1 cellular context compared by ENCODE assay signal in the genomic region with DNA sequence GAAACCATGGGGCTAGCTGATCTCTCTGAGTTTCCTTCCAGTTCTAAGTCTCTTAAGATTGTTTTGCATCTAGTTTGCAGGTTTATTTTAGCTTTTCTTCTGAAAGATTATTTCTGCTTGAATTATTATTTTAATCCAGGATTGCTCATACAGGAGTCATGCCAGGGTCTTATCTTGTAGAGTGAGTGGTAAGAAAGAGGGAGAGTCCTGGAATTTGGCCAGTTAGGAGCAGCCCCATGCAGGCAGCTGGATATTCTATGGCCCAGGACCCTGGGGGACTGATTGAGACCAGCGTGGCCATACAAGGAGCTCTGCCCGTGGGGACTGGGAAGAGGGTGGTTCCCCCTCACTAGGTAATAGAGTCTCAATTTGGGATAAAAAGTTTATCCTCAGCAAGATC.
TF ChIP-seq lines count a peak whose summit lies in the region.

No MANE protein-coding gene starts in this region.

TF ChIP-seq in SK-N-SH treated with all-trans-retinoic acid at 6 μM for 48 hours, 23 proteins besides CTCF, POLR2A, EP300 and RAD21 (continued from another document):
- TF ChIP-seq, protein P1, sequence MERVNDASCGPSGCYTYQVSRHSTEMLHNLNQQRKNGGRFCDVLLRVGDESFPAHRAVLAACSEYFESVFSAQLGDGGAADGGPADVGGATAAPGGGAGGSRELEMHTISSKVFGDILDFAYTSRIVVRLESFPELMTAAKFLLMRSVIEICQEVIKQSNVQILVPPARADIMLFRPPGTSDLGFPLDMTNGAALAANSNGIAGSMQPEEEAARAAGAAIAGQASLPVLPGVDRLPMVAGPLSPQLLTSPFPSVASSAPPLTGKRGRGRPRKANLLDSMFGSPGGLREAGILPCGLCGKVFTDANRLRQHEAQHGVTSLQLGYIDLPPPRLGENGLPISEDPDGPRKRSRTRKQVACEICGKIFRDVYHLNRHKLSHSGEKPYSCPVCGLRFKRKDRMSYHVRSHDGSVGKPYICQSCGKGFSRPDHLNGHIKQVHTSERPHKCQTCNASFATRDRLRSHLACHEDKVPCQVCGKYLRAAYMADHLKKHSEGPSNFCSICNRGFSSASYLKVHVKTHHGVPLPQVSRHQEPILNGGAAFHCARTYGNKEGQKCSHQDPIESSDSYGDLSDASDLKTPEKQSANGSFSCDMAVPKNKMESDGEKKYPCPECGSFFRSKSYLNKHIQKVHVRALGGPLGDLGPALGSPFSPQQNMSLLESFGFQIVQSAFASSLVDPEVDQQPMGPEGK (CRISPR knock-in tag; IDR thresholded peaks at IDR 0.05; ENCODE audit: borderline replicate concordance) = no peak
- TF ChIP-seq SNAI2 (CRISPR knock-in tag; IDR thresholded peaks at IDR 0.05) = no peak
- TF ChIP-seq POU6F1 (CRISPR knock-in tag; IDR thresholded peaks at IDR 0.05; ENCODE audit: borderline replicate concordance, low read depth) = no peak
- no peak for TF ChIP-seq ZNF565 (CRISPR knock-in tag; conservative IDR thresholded peaks at IDR 0.05; ENCODE audit: low read depth)
- TF ChIP-seq BACH2 (CRISPR knock-in tag; IDR thresholded peaks at IDR 0.05; ENCODE audit: borderline replicate concordance) = no peak
- no peak for TF ChIP-seq RARB (CRISPR knock-in tag; IDR thresholded peaks at IDR 0.05)
- no peak for TF ChIP-seq CSRNP3 (CRISPR knock-in tag; IDR thresholded peaks at IDR 0.05)
